In genomic region chr6:31739639-31740396, GRCh38 we compare ENCODE assay signal across 8 cellular contexts. TPM values are rescaled to one million over a fixed set of nuclear protein-coding genes. Genes with fewer than 3 reads are reported as not detected.
DNase-seq lines count a peak whose midpoint lies in the region; ATAC-seq and TF ChIP-seq lines count a peak whose summit lies in the region.

MSH5 (plus strand) TSS chr6:31740005; CDS start chr6:31740467, 462 bp downstream.

- in situ Hi-C loops in transverse colon (cut with MboI; ENCODE audit: low pct_ligation_motif_present in 1 of 4, low pct_unique_long_range_greater_than_20kb in 1 of 4, low sequenced_read_pairs in 3 of 4), result loop anchor here in 1 of 4 donors (10.0 kb wide), 1 partner anchor 85 kb away; the partner anchor contains the start of gene HSPA1B

- H3K9me3 ChIP-seq in cardiac muscle cell (ENCODE audit: low read depth) (no peaks in the 10 kb centered on the region), parathyroid adenoma (ENCODE audit: control insufficient read depth, low read length) (no peaks in the 10 kb centered on the region), transverse colon (no peaks in the 10 kb centered on the region)

- TF ChIP-seq POLR2A in GM10847 (IDR thresholded peaks at IDR 0.05; ENCODE audit: extremely low read depth, insufficient read length) (peak; percentile 19), transverse colon (IDR thresholded peaks at IDR 0.05) (peak; percentile 79)

- H3K4me1 ChIP-seq in cardiac muscle cell (ENCODE audit: low read depth), result peaks cover 24% of the 10 kb centered on the region
- peaks cover 4% of the 10 kb centered on the region for H3K4me1 ChIP-seq in parathyroid adenoma
- H3K4me1 ChIP-seq in transverse colon, result peaks cover 13 to 44% (median 37%) of the 10 kb centered on the region in 4 donors

- peak; percentile 72 for ATAC-seq in HG02623 (IDR thresholded peaks at IDR 0.05; ENCODE audit: unreplicated experiment)

- H3K27ac ChIP-seq in cardiac muscle cell (peak within 1 kb of the TSS; percentile 13), parathyroid adenoma (no peak within 1 kb of the TSS), transverse colon (peak within 1 kb of the TSS; percentile 96 to 99 (median 98))

- DNase-seq in NCI-H1105 (lab: John Stamatoyannopoulos, UW), result peak; percentile 94
- DNase-seq in SW 1271 (lab: John Stamatoyannopoulos, UW), result peak; percentile 95 to 100
- peak; percentile 88 for DNase-seq in activated naive CD8-positive, alpha-beta T cell treated with anti-CD3 and anti-CD28 coated beads, Interleukin-2, amount 50 U/mL, for 16 hours (ENCODE audit: low read depth, low spot score)
- peak; percentile 99 for DNase-seq in cardiac muscle cell (ENCODE audit: low read depth in 1 of 2, low spot score in 1 of 2)
- DNase-seq in transverse colon, result peak; percentile 99

- no peaks in the 10 kb centered on the region for H3K79me2 ChIP-seq in parathyroid adenoma

- H3K4me3 ChIP-seq in cardiac muscle cell (peak within 1 kb of the TSS; percentile 55), parathyroid adenoma (ENCODE audit: low read depth, low read length) (peak within 1 kb of the TSS; percentile 91), transverse colon (peak within 1 kb of the TSS; percentile 58 to 73 (median 68))

- H3K36me3 ChIP-seq in cardiac muscle cell, result no peaks in the 10 kb centered on the region
- no peaks in the 10 kb centered on the region for H3K36me3 ChIP-seq in parathyroid adenoma (ENCODE audit: control insufficient read depth, insufficient read depth, low read length)
- no peaks in the 10 kb centered on the region for H3K36me3 ChIP-seq in transverse colon

- 0% methylated on average over 58 of the region's 58 CpGs; no CpG with 5 or more reads in 1 of the 2 donors for WGBS in transverse colon (ENCODE audit: low coverage in 1 of 2), 2 donors

- no peak within 1 kb of the TSS for H3K9ac ChIP-seq in parathyroid adenoma

- TF ChIP-seq EP300 in transverse colon (IDR thresholded peaks at IDR 0.05; ENCODE audit: low read depth), result no peak

- H2AFZ ChIP-seq in parathyroid adenoma, result peak within 1 kb of the TSS; percentile 91

- H3K4me2 ChIP-seq in parathyroid adenoma (ENCODE audit: low read length), result peak within 1 kb of the TSS; percentile 96

- no peaks in the 10 kb centered on the region for H3K27me3 ChIP-seq in cardiac muscle cell
- H3K27me3 ChIP-seq in parathyroid adenoma (ENCODE audit: control insufficient read depth, insufficient read depth, low read length), result no peaks in the 10 kb centered on the region
- H3K27me3 ChIP-seq in transverse colon, result no peaks in the 10 kb centered on the region

- TF ChIP-seq CTCF in cardiac muscle cell (IDR thresholded peaks at IDR 0.05; ENCODE audit: low read depth, low read length) (no peak), parathyroid adenoma (IDR thresholded peaks at IDR 0.05) (no peak), transverse colon (IDR thresholded peaks at IDR 0.05) (no peak)

- intact Hi-C loops in transverse colon (cut with DNase I; ENCODE audit: low total_unique reads), result no loop called here

RNA-seq across cellular contexts. Expression of gene MSH5, which starts in this region (rescaled TPM):
- total RNA-seq in cardiac muscle cell (6.6 and 39.4 TPM in 2 replicates), transverse colon (100 to 1,000 TPM in 1 of 4 donors, 10 to 100 TPM in 3; 16.5 to 159 (median 43.9) TPM)
- 7.4 and 16.4 TPM in 2 replicates for polyA plus RNA-seq in cardiac muscle cell
